In genomic region chr2:233901884-233902283, GRCh38 we compare ENCODE assay signal across 29 cellular contexts. TPM values are rescaled to one million over a fixed set of nuclear protein-coding genes. Genes with fewer than 3 reads are reported as not detected.
"Had no signal": no experiment of that assay in that cellular context is flagged by ENCODE, and none has a peak within 500 bp of the region (broad histone marks: within the 10 kb centered on the region; RNA-seq: fewer than 3 reads in every experiment).

No MANE protein-coding gene starts in this region.

- ATAC-seq: naive thymus-derived CD4-positive, alpha-beta T cell; natural killer cell treated with Interleukin-12 subunit alpha and Interleukin-12 subunit beta and Interleukin-15 and Interleukin-18, amount 100 ng/mL, for 72 hours; right lobe of liver; stimulated activated naive B cell treated with anti-CD40 and anti-IgM and Interleukin-4, amounts not matched to agents 10 μg/mL and 1 μg/mL and 100 μg/mL, for 72 hours; stimulated activated naive CD8-positive, alpha-beta T cell treated with anti-CD3 and anti-CD28 coated beads, Interleukin-15, Interleukin-2, amounts not matched to agents 100 U/mL and 50 U/mL, for 24 hours had no signal

- DNase-seq: hypothalamus; immature natural killer cell; kidney; left ventricle myocardium inferior; midbrain; naive thymus-derived CD4-positive, alpha-beta T cell; ovary; right lobe of liver; stimulated activated CD4-positive, alpha-beta T cell treated with anti-CD3 and anti-CD28 coated beads, Interleukin-12 subunit alpha, Interleukin-12 subunit beta, amount 100 ng/mL, for 4 hours; stimulated activated CD4-positive, alpha-beta T cell treated with anti-CD3 and anti-CD28 coated beads, Interleukin-15, amount 100 ng/mL, for 24 hours; stimulated activated CD4-positive, alpha-beta T cell treated with anti-CD3 and anti-CD28 coated beads, Interleukin-2, amount 100 ng/mL, for 24 hours; stimulated activated CD4-positive, alpha-beta T cell treated with anti-CD3 and anti-CD28 coated beads, Interleukin-4, amount 100 ng/mL, for 1 hour; stimulated activated naive B cell treated with anti-CD40 and anti-IgM and Interleukin-4, amounts not matched to agents 10 μg/mL and 1 μg/mL and 100 μg/mL, for 72 hours; stimulated activated naive CD8-positive, alpha-beta T cell treated with anti-CD3 and anti-CD28 coated beads, Interleukin-15, Interleukin-2, amounts not matched to agents 100 U/mL and 50 U/mL, for 24 hours; testis; thyroid gland; transverse colon had no signal

- H3K4me1 ChIP-seq: left ventricle myocardium inferior, right atrium auricular region, right lobe of liver, testis, thyroid gland, transverse colon, upper lobe of left lung had no signal

- H3K4me3 ChIP-seq: left ventricle myocardium inferior, mucosa of descending colon, ovary, right atrium auricular region, right lobe of liver, stomach, testis, thyroid gland, transverse colon, upper lobe of left lung had no signal

- H3K27ac ChIP-seq: left ventricle myocardium inferior, ovary, right atrium auricular region, right lobe of liver, testis, thyroid gland, transverse colon had no signal

- H3K27me3 ChIP-seq: ovary, right atrium auricular region, right lobe of liver, testis, thyroid gland, upper lobe of left lung had no signal

- H3K36me3 ChIP-seq: left ventricle myocardium inferior, ovary, right atrium auricular region, right lobe of liver, stomach, thyroid gland, transverse colon, upper lobe of left lung had no signal

- H3K9me3 ChIP-seq: mucosa of descending colon, ovary, right atrium auricular region, right lobe of liver, stomach, testis, thyroid gland, transverse colon, upper lobe of left lung had no signal

RNA-seq across cellular contexts. Expression of gene TRPM8, which starts 15.3 kb away (rescaled TPM):
- total RNA-seq: left colon; left ventricle myocardium inferior; lung microvascular endothelial cell; mesenteric fat pad; mucosa of descending colon; naive thymus-derived CD4-positive, alpha-beta T cell; natural killer cell treated with Interleukin-12 subunit alpha and Interleukin-12 subunit beta and Interleukin-15 and Interleukin-18, amount 100 ng/mL, for 72 hours; omental fat pad; progenitor cell of endocrine pancreas; pulmonary artery endothelial cell; right atrium auricular region; skeletal muscle tissue; stomach; thyroid gland; transverse colon had no signal
